In the genomic region with DNA sequence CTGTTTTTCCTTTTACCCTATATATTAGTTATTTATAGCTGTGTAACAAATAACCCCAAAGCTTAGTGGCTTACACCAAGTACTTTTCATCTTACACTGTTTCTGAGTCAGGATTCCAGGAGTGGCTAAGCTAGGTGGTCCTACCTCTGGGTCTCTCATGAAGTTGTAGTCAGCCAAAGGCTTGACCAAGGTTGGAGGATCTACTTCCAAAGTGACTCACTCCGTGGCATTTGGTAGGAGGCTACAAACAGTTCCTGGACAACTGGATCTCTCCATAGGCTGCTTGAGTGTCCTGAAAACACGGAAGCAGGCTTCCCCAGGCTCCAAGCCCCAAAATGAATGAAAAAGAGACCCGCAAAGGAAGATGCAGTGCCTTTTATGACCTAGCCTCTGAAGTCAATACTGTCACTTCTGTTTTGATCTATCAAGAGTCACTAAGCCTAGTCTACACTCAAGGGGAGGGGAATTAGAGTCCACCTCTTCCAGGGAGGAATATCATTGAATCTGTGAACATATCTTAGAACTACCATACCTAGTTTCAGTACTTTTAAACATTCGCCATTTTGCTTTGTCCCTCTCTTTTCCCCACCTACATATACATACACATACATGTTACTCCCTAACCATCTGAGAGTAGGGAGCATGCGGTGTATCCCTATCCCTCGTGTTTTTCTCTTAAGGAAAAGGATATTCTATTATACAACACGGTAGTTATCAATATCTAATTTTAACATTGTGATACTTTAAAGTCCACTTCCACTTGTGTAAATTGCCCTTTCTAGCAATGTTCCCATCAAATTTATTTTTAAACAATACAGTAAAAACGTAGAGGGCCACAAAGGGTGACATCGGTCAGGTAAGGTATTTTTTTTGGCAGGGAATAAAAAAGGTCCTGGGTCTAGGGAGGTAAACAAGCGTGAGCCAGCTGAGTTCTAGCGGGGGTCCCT, we compare ENCODE assay signal across 8 cellular contexts.
A peak's percentile ranks its signal among the peaks of the same experiment; 100 is the strongest.
DNase-seq lines count a peak whose midpoint lies in the region; ATAC-seq and TF ChIP-seq lines count a peak whose summit lies in the region.

No MANE protein-coding gene starts in this region.

- H3K9me3 ChIP-seq in OCI-LY1 (ENCODE audit: low read length) (no peaks in the 10 kb centered on the region), upper lobe of right lung (no peaks in the 10 kb centered on the region)

- peak overlapping the region; percentile 95 for H3K4me3 Mint-ChIP-seq in chondrocyte (ENCODE audit: unreplicated experiment)

- no peaks in the 10 kb centered on the region; the same call in 1 of the 2 replicates for H3K36me3 ChIP-seq in OCI-LY1 (ENCODE audit: insufficient read depth, low read length)
- H3K36me3 ChIP-seq in upper lobe of right lung = no peaks in the 10 kb centered on the region

- no peaks in the 10 kb centered on the region for H4K20me1 ChIP-seq in OCI-LY1 (ENCODE audit: insufficient read depth, low read length)

- intact Hi-C loops in upper lobe of right lung (cut with DNase I) = no loop called here

- no peak for DNase-seq in chondrocyte (ENCODE audit: low spot score)
- DNase-seq in lung microvascular endothelial cell (ENCODE audit: low read depth in 2 of 2) = peak; percentile 28 to 58
- no peak for DNase-seq in upper lobe of right lung
- DNase-seq in GM19240 (ENCODE audit: insufficient read length, low spot score) = no peak

- H3K9me3 Mint-ChIP-seq in chondrocyte (ENCODE audit: low read depth) = no peaks in the 10 kb centered on the region

- H3K36me3 Mint-ChIP-seq in chondrocyte (ENCODE audit: low read depth) = no peaks in the 10 kb centered on the region

- no peaks in the 10 kb centered on the region for H3F3A ChIP-seq in OCI-LY1 (ENCODE audit: insufficient read depth, low read length)

- TF ChIP-seq CTCF in C4-2B (conservative IDR thresholded peaks at IDR 0.05) (no peak), OCI-LY1 (IDR thresholded peaks at IDR 0.05; ENCODE audit: low read length) (no peak), chondrocyte (IDR thresholded peaks at IDR 0.05) (no peak), upper lobe of right lung (IDR thresholded peaks at IDR 0.05) (no peak)

- H3K27ac ChIP-seq in C4-2B = peak overlapping the region; percentile 99
- H3K27ac ChIP-seq in OCI-LY1 (ENCODE audit: low read depth, low read length, poor library complexity, severe bottlenecking) = peak overlapping the region; percentile 88
- H3K27ac ChIP-seq in upper lobe of right lung = peak overlapping the region; percentile 98

- H3K9ac ChIP-seq in OCI-LY1 (ENCODE audit: low read length) = peak overlapping the region; percentile 98

- H2AFZ ChIP-seq in OCI-LY1 (ENCODE audit: low read length) = no peak overlapping the region

- peak overlapping the region; percentile 98 for H3K27ac Mint-ChIP-seq in chondrocyte (ENCODE audit: unreplicated experiment)

- ATAC-seq in GM21515 (IDR thresholded peaks at IDR 0.05; ENCODE audit: unreplicated experiment) (peak; percentile 2), upper lobe of right lung (no peak), HG03039 (IDR thresholded peaks at IDR 0.05; ENCODE audit: unreplicated experiment) (no peak)

- no peaks in the 10 kb centered on the region for H3K27me3 ChIP-seq in OCI-LY1 (ENCODE audit: insufficient read depth, low read length)
- no peaks in the 10 kb centered on the region for H3K27me3 ChIP-seq in upper lobe of right lung

- H3K27me3 Mint-ChIP-seq in chondrocyte (ENCODE audit: low read depth) = no peaks in the 10 kb centered on the region

- H3K79me2 ChIP-seq in OCI-LY1 (ENCODE audit: insufficient read depth, low read length) = peaks cover 50% of the 10 kb centered on the region

- H3K4me3 ChIP-seq in OCI-LY1 (ENCODE audit: low read depth, low read length, poor library complexity, severe bottlenecking) = peak overlapping the region; percentile 96
- peak overlapping the region; percentile 89 for H3K4me3 ChIP-seq in upper lobe of right lung

- H3K4me1 ChIP-seq in OCI-LY1 (ENCODE audit: insufficient read depth, low read length, severe bottlenecking) (peaks cover 53% of the 10 kb centered on the region), upper lobe of right lung (peaks cover 15% of the 10 kb centered on the region)

- peak overlapping the region; percentile 86 for H3K4me2 ChIP-seq in OCI-LY1 (ENCODE audit: low read length)

- no peaks in the 10 kb centered on the region for H3K9me2 ChIP-seq in OCI-LY1 (ENCODE audit: low read depth, low read length)

- H3K4me1 Mint-ChIP-seq in chondrocyte (ENCODE audit: low read depth) = peaks cover 31% of the 10 kb centered on the region

Comparison
In these comparisons a context has a peak if more than half of its experiments do, and no peak if none do; other contexts are left out.
1. DNase-seq: peak in lung microvascular endothelial cell (2 of 2); none in chondrocyte (single experiment), upper lobe of right lung (single experiment) and GM19240 (single experiment).
2. Peak in every context shown above with its lines, with median percentiles within 50 percentile points of each other: H3K27ac ChIP-seq.